Comparison of ENCODE assay signal across 8 cellular contexts in genomic region chr1:228830954-228831481, GRCh38.
DNase-seq lines count a peak whose midpoint lies in the region; ATAC-seq and TF ChIP-seq lines count a peak whose summit lies in the region.

No MANE protein-coding gene starts in this region.

- DNase-seq in non-pigmented ciliary epithelial cell (ENCODE audit: low read depth) (peak; percentile 36), activated gamma-delta T cell treated with Interleukin-2 at 50 U/mL for 16 hours (no peak), cerebellar cortex (ENCODE audit: low spot score) (no peak), activated gamma-delta T cell (lab: John Stamatoyannopoulos, UW) (no peak)
- DNase-seq in activated CD4-positive, CD25-positive, alpha-beta regulatory T cell treated with anti-CD3 and anti-CD28 coated beads, Interleukin-2, amount 50 U/mL, for 72 hours: no peak

- ATAC-seq in GM18873 (IDR thresholded peaks at IDR 0.05; ENCODE audit: low FRiP score, unreplicated experiment) (peak; percentile 83), HG02763 (IDR thresholded peaks at IDR 0.05; ENCODE audit: unreplicated experiment) (peak; percentile 81), SK-N-SH treated with all-trans-retinoic acid at 6 μM for 48 hours (peak; percentile 96)

TF ChIP-seq in SK-N-SH treated with all-trans-retinoic acid at 6 μM for 48 hours, 23 proteins besides CTCF, POLR2A, EP300 and RAD21:
- TF ChIP-seq BACH2 (CRISPR knock-in tag; IDR thresholded peaks at IDR 0.05; ENCODE audit: borderline replicate concordance): no peak
- no peak for TF ChIP-seq SNAI2 (CRISPR knock-in tag; IDR thresholded peaks at IDR 0.05)
- TF ChIP-seq, protein P1, sequence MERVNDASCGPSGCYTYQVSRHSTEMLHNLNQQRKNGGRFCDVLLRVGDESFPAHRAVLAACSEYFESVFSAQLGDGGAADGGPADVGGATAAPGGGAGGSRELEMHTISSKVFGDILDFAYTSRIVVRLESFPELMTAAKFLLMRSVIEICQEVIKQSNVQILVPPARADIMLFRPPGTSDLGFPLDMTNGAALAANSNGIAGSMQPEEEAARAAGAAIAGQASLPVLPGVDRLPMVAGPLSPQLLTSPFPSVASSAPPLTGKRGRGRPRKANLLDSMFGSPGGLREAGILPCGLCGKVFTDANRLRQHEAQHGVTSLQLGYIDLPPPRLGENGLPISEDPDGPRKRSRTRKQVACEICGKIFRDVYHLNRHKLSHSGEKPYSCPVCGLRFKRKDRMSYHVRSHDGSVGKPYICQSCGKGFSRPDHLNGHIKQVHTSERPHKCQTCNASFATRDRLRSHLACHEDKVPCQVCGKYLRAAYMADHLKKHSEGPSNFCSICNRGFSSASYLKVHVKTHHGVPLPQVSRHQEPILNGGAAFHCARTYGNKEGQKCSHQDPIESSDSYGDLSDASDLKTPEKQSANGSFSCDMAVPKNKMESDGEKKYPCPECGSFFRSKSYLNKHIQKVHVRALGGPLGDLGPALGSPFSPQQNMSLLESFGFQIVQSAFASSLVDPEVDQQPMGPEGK (CRISPR knock-in tag; IDR thresholded peaks at IDR 0.05; ENCODE audit: borderline replicate concordance): no peak
- TF ChIP-seq, protein P2, sequence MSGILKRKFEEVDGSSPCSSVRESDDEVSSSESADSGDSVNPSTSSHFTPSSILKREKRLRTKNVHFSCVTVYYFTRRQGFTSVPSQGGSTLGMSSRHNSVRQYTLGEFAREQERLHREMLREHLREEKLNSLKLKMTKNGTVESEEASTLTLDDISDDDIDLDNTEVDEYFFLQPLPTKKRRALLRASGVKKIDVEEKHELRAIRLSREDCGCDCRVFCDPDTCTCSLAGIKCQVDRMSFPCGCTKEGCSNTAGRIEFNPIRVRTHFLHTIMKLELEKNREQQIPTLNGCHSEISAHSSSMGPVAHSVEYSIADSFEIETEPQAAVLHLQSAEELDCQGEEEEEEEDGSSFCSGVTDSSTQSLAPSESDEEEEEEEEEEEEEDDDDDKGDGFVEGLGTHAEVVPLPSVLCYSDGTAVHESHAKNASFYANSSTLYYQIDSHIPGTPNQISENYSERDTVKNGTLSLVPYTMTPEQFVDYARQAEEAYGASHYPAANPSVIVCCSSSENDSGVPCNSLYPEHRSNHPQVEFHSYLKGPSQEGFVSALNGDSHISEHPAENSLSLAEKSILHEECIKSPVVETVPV (CRISPR knock-in tag; IDR thresholded peaks at IDR 0.05): no peak
- TF ChIP-seq TOX (CRISPR knock-in tag; IDR thresholded peaks at IDR 0.05; ENCODE audit: borderline replicate concordance): no peak
- no peak for TF ChIP-seq RARB (CRISPR knock-in tag; IDR thresholded peaks at IDR 0.05)
- TF ChIP-seq ZNF565 (CRISPR knock-in tag; conservative IDR thresholded peaks at IDR 0.05; ENCODE audit: low read depth): no peak
- TF ChIP-seq GLIS3 (CRISPR knock-in tag; IDR thresholded peaks at IDR 0.05): no peak
